In genomic region chr14:53260928-53261327, GRCh38 we compare ENCODE assay signal across 19 cellular contexts.
DNase-seq lines count a peak whose midpoint lies in the region; ATAC-seq, FAIRE-seq and TF ChIP-seq lines count a peak whose summit lies in the region.
"Had no signal": no experiment of that assay in that cellular context is flagged by ENCODE, and none has a peak within 500 bp of the region (broad histone marks: within the 10 kb centered on the region; RNA-seq: fewer than 3 reads in every experiment).

No MANE protein-coding gene starts in this region.

- intact Hi-C loops in K562 (cut with micrococcal nuclease) = no loop called here
- intact Hi-C loops in ovary (cut with DNase I) = no loop called here

- peaks cover 22% of the 10 kb centered on the region for H3K4me1 Mint-ChIP-seq in neural progenitor cell
- H3K4me1 Mint-ChIP-seq: CD4-positive, alpha-beta memory T cell had no signal

- 0% methylated on average over 2 of the region's 2 CpGs for WGBS in K562 (ENCODE audit: insufficient coverage, low coverage, missing lambda C conversion rate)
- WGBS in ovary, 3 donors = 90 to 96% (median 94%) methylated on average over 2 of the region's 2 CpGs

- H3K36me3 Mint-ChIP-seq in neural progenitor cell = peaks cover 38% of the 10 kb centered on the region

- no peaks in the 10 kb centered on the region for H3K27me3 ChIP-seq in HUES6 (ENCODE audit: control insufficient read depth, insufficient read depth, low read length)
- no peaks in the 10 kb centered on the region for H3K27me3 ChIP-seq in K562 (ENCODE audit: control insufficient read depth in 2 of 2, insufficient read depth in 2 of 2, low read length in 2 of 2)
- H3K27me3 ChIP-seq in neural progenitor cell = no peaks in the 10 kb centered on the region
- no peaks in the 10 kb centered on the region for H3K27me3 ChIP-seq in ovary

- H2AFZ ChIP-seq in K562 (ENCODE audit: low read depth, low read length) = no peak overlapping the region
- H2AFZ ChIP-seq in neural progenitor cell (replicated peaks) = no peak overlapping the region
- H2AFZ ChIP-seq: GM23338 had no signal

- peak overlapping the region; percentile 93 for H3K27ac Mint-ChIP-seq in neural progenitor cell
- H3K27ac Mint-ChIP-seq: CD4-positive, alpha-beta memory T cell; GM23338; H9 had no signal

- POLR2A ChIA-PET in K562 (lab: Yijun Ruan, JAX) = no interaction called here

- no peak for FAIRE-seq in K562 (lab: Jason Lieb, UNC)
- FAIRE-seq: G401.6, GM12892 had no signal

- BruUV-seq in K562 (replicated peaks; lab: Mats Ljungman, UMichigan) = no TSS peak

- H3K27me3 Mint-ChIP-seq in neural progenitor cell (ENCODE audit: insufficient read depth, low read depth) = peaks cover 2% of the 10 kb centered on the region
- H3K27me3 Mint-ChIP-seq: CD4-positive, alpha-beta memory T cell had no signal

- DNase-seq in K562 (ENCODE audit: extremely low read depth in 1 of 4, low spot score in 3 of 4) (no peak), epithelial cell of esophagus (ENCODE audit: low read depth) (peak; percentile 25), neural progenitor cell (ENCODE audit: low spot score) (no peak), DMS79 (lab: John Stamatoyannopoulos, UW) (no peak), ovary (no peak)
- DNase-seq: C1 segment of cervical spinal cord; Calu3; CD4-positive, alpha-beta memory T cell; COR-L47; DMS53; DND-41; H9 had no signal

- H3K9me3 ChIP-seq in HUES6 (ENCODE audit: control insufficient read depth, insufficient read depth, low read depth, low read length) = peaks cover 34% of the 10 kb centered on the region; the same call in 1 of the 2 replicates
- no peaks in the 10 kb centered on the region for H3K9me3 ChIP-seq in K562 (replicated peaks; ENCODE audit: control insufficient read depth, insufficient read depth, low read depth, low read length)
- H3K9me3 ChIP-seq in neural progenitor cell (ENCODE audit: low read depth) = peaks cover 15% of the 10 kb centered on the region
- no peaks in the 10 kb centered on the region for H3K9me3 ChIP-seq in ovary

- H3K27ac ChIP-seq in HUES6 (ENCODE audit: low read depth, low read length) (peak overlapping the region; percentile 45; the same call in 1 of the 2 replicates), K562 (ENCODE audit: extremely low read depth, low read depth, low read length) (no peak overlapping the region), neural progenitor cell (no peak overlapping the region), ovary (no peak overlapping the region)

- no peak overlapping the region for H3K4me3 ChIP-seq in HUES6 (ENCODE audit: low read depth, low read length)
- no peak overlapping the region for H3K4me3 ChIP-seq in K562
- H3K4me3 ChIP-seq in epithelial cell of esophagus (ENCODE audit: low read length) = no peak overlapping the region
- no peak overlapping the region for H3K4me3 ChIP-seq in neural progenitor cell
- no peak overlapping the region for H3K4me3 ChIP-seq in ovary
- H3K4me3 ChIP-seq: GM23338 had no signal

- ATAC-seq in K562 (no peak), GM21360 (IDR thresholded peaks at IDR 0.05; ENCODE audit: unreplicated experiment) (no peak), GM21526 (IDR thresholded peaks at IDR 0.05; ENCODE audit: low FRiP score, unreplicated experiment) (no peak)
- ATAC-seq: GM23338, HCT116 had no signal

- H3K79me2 ChIP-seq in K562 (ENCODE audit: control insufficient read depth, insufficient read depth, low read length) (no peaks in the 10 kb centered on the region), neural progenitor cell (ENCODE audit: low read depth) (no peaks in the 10 kb centered on the region)

- H3K9me3 Mint-ChIP-seq in neural progenitor cell = peaks cover 55% of the 10 kb centered on the region

- H3K4me1 ChIP-seq in HUES6 (ENCODE audit: control insufficient read depth, insufficient read depth, low read length) (no peaks in the 10 kb centered on the region), K562 (replicated peaks in 1 of 2; ENCODE audit: control insufficient read depth in 2 of 2, insufficient read depth in 2 of 2, low read length in 2 of 2) (no peaks in the 10 kb centered on the region), neural progenitor cell (no peaks in the 10 kb centered on the region), ovary (ENCODE audit: insufficient read depth) (no peaks in the 10 kb centered on the region)

- TF ChIP-seq EP300 in K562 (IDR thresholded peaks at IDR 0.05; ENCODE audit: low read length) (no peak), ovary (IDR thresholded peaks at IDR 0.05) (no peak)

- in situ Hi-C loops in K562 (cut with MboI) = no loop called here

- TF ChIP-seq RAD21 in K562 (CRISPR knock-in tag; conservative IDR thresholded peaks at IDR 0.05 in 1 of 2, IDR thresholded peaks at IDR 0.05 in 1 of 2) = no peak

- TF ChIP-seq POLR2A in K562 (conservative IDR thresholded peaks at IDR 0.05) = no peak
- no peak for TF ChIP-seq POLR2A in ovary (IDR thresholded peaks at IDR 0.05)

- H3K4me3 Mint-ChIP-seq in neural progenitor cell = no peak overlapping the region
- H3K4me3 Mint-ChIP-seq: CD4-positive, alpha-beta memory T cell; GM23338; H9 had no signal

- no peaks in the 10 kb centered on the region for H3F3A ChIP-seq in neural progenitor cell (ENCODE audit: low read depth)

- CTCF ChIA-PET in K562 (lab: Yijun Ruan, JAX; ENCODE audit: low intra/inter-chr PET ratio) = no interaction called here

- H3K9ac ChIP-seq in HUES6 (ENCODE audit: low read length) (no peak overlapping the region), K562 (ENCODE audit: insufficient read depth in 1 of 2, low read depth in 2 of 2, low read length in 2 of 2) (no peak overlapping the region), neural progenitor cell (no peak overlapping the region)

- no peaks in the 10 kb centered on the region for H3K9me1 ChIP-seq in K562 (ENCODE audit: control insufficient read depth, insufficient read depth, low read length)

- TF ChIP-seq CTCF in K562 (IDR thresholded peaks at IDR 0.05 in 2 of 3, conservative IDR thresholded peaks at IDR 0.05 in 1 of 3; ENCODE audit: insufficient read depth in 2 of 3, low read depth in 1 of 3, low read length in 3 of 3) (no peak), epithelial cell of esophagus (IDR thresholded peaks at IDR 0.05; ENCODE audit: insufficient read depth, low read depth, low read length, missing control alignments) (no peak), neural progenitor cell (IDR thresholded peaks at IDR 0.05) (no peak), ovary (IDR thresholded peaks at IDR 0.05) (no peak)

- H4K20me1 ChIP-seq in K562 (replicated peaks; ENCODE audit: control insufficient read depth, insufficient read depth, low read length) = no peaks in the 10 kb centered on the region
- H4K20me1 ChIP-seq in neural progenitor cell (ENCODE audit: low read depth) = no peaks in the 10 kb centered on the region

- H3K36me3 ChIP-seq in HUES6 (ENCODE audit: control insufficient read depth, insufficient read depth, low read length) = no peaks in the 10 kb centered on the region
- no peaks in the 10 kb centered on the region for H3K36me3 ChIP-seq in K562 (ENCODE audit: control insufficient read depth, insufficient read depth, low read length)
- H3K36me3 ChIP-seq in neural progenitor cell = peaks cover 3% of the 10 kb centered on the region
- H3K36me3 ChIP-seq in ovary = no peaks in the 10 kb centered on the region

- H3K4me2 ChIP-seq in K562 (ENCODE audit: insufficient read depth, low read length) (no peak overlapping the region), neural progenitor cell (no peak overlapping the region)
- H3K4me2 ChIP-seq: GM23338 had no signal

TF ChIP-seq in K562, 482 proteins besides CTCF, POLR2A, EP300 and RAD21:
- TF ChIP-seq USF1 (CRISPR knock-in tag; IDR thresholded peaks at IDR 0.05) (no peak), CEBPB (tag; IDR thresholded peaks at IDR 0.05) (0 out of 2 replicates have a peak, but pooled peaks have one; percentile 22)
